In genomic region chr1:9149837-9150581, GRCh38 we compare ENCODE assay signal across 16 cellular contexts. TPM values are rescaled to one million over a fixed set of nuclear protein-coding genes. Genes with fewer than 3 reads are reported as not detected.
DNase-seq lines count a peak whose midpoint lies in the region; ATAC-seq and TF ChIP-seq lines count a peak whose summit lies in the region.
"Had no signal": no experiment of that assay in that cellular context is flagged by ENCODE, and none has a peak within 500 bp of the region (broad histone marks: within the 10 kb centered on the region; RNA-seq: fewer than 3 reads in every experiment).

No MANE protein-coding gene starts in this region.

- no peak overlapping the region for H3K4me3 ChIP-seq in AG04450 (ENCODE audit: low read depth, low read length)
- H3K4me3 ChIP-seq: HAP-1, hepatocyte, PC-9 had no signal

- peak overlapping the region; percentile 77 for H3K27ac ChIP-seq in AG04450 (ENCODE audit: low read depth, low read length)
- H3K27ac ChIP-seq: hepatocyte, PC-9 had no signal

- ATAC-seq in sciatic nerve (peak; percentile 56), HG03432 (IDR thresholded peaks at IDR 0.05; ENCODE audit: unreplicated experiment) (no peak), HG03280 (IDR thresholded peaks at IDR 0.05; ENCODE audit: unreplicated experiment) (no peak), HG03342 (IDR thresholded peaks at IDR 0.05; ENCODE audit: unreplicated experiment) (no peak)
- ATAC-seq: SK-N-SH treated with all-trans-retinoic acid at 6 μM for 48 hours had no signal

- peaks cover 2% of the 10 kb centered on the region; the same call in 1 of the 2 replicates for H3K9me3 ChIP-seq in AG04450 (ENCODE audit: control insufficient read depth, insufficient read depth, low read length)
- H3K9me3 ChIP-seq: HAP-1 had no signal

- POLR2A ChIA-PET in AG04450 (lab: Yijun Ruan, JAX) = interaction anchor here (0.6 kb wide), 1 partner anchor 8 kb away, joined by 3 read pairs; no protein-coding TSS in a partner anchor

- H3K27me3 ChIP-seq in AG04450 (ENCODE audit: control insufficient read depth, insufficient read depth, low read length) = no peaks in the 10 kb centered on the region
- H3K27me3 ChIP-seq: hepatocyte had no signal

- intact Hi-C loops in sciatic nerve (cut with DNase I) = no loop called here

- CTCF ChIA-PET in AG04450 (lab: Charles Lee) = interaction anchor here (1.7 to 2.7 kb wide), 2 partner anchors 8 to 31 kb away, joined by 7 to 15 read pairs; no protein-coding TSS in a partner anchor

- no peak for DNase-seq in AG04450 (ENCODE audit: low read depth, low spot score)
- peak; percentile 59 for DNase-seq in astrocyte of the hippocampus (ENCODE audit: low read depth, low spot score)
- peak; percentile 76 for DNase-seq in hepatic stellate cell (ENCODE audit: low spot score)
- DNase-seq in sciatic nerve (ENCODE audit: low spot score) = peak; percentile 76
- no peak for DNase-seq in COR-L47 (lab: John Stamatoyannopoulos, UW)
- DNase-seq: activated CD4-positive, alpha-beta T cell treated with anti-CD3 and anti-CD28 coated beads, Interleukin-2, amount 50 U/mL, for 48 hours; amniotic stem cell; NCI-H2107; NCI-H69; PC-9 had no signal

- TF ChIP-seq CTCF in AG04450 (IDR thresholded peaks at IDR 0.05; ENCODE audit: low read depth, low read length) = no peak

RNA-seq across cellular contexts. Expression of gene GPR157, which starts 21.1 kb away (rescaled TPM):
- 1.1 TPM in 2 replicates for polyA plus RNA-seq in AG04450 (2011; rRNA removed)
- polyA minus RNA-seq in AG04450 (2011; rRNA and poly(A)+ RNA removed) = 2.7 and 4.0 TPM in 2 replicates
- 8.6 TPM for total RNA-seq in sciatic nerve

Comparison
In these comparisons a context has a peak if more than half of its experiments do, and no peak if none do; other contexts are left out.
1. DNase-seq: peak in astrocyte of the hippocampus (single experiment), hepatic stellate cell (single experiment) and sciatic nerve (single experiment); none in AG04450 (single experiment) and COR-L47 (single experiment).